9 cellular contexts compared by ENCODE assay signal in genomic region chr5:132427285-132428146, GRCh38. TPM values are rescaled to one million over a fixed set of nuclear protein-coding genes. Genes with fewer than 3 reads are reported as not detected.
DNase-seq lines count a peak whose midpoint lies in the region; ATAC-seq, FAIRE-seq and TF ChIP-seq lines count a peak whose summit lies in the region.
"Had no signal": no experiment of that assay in that cellular context is flagged by ENCODE, and none has a peak within 500 bp of the region (broad histone marks: within the 10 kb centered on the region; RNA-seq: fewer than 3 reads in every experiment).

No MANE protein-coding gene starts in this region.

- no peak overlapping the region; the same call in 1 of the 2 replicates for H2AFZ ChIP-seq in H1 (ENCODE audit: low read length)

- 0 out of 7 replicates have a peak overlapping the region, but pooled peaks of 1 of the 4 experiments have one; percentile 9 for H3K9ac ChIP-seq in H1 (replicated peaks in 1 of 4; ENCODE audit: extremely low read depth in 1 of 4, low read depth in 3 of 4, low read length in 3 of 4)

- TF ChIP-seq POLR2A in GM18526 (IDR thresholded peaks at IDR 0.05; ENCODE audit: extremely low read depth, insufficient read length) (peak; percentile 20), H1 (IDR thresholded peaks at IDR 0.05; ENCODE audit: control extremely low read depth in 1 of 2, low read depth in 2 of 2, low read length in 2 of 2) (no peak)

- no peak overlapping the region for H4K91ac ChIP-seq in H1 (replicated peaks; ENCODE audit: insufficient read length, low read length)

- peak overlapping the region; percentile 81 for H3K4me3 Mint-ChIP-seq in activated CD4-positive, alpha-beta T cell treated with anti-CD3 and anti-CD28 coated beads, Interleukin-2, amount 10 ng/mL, durations not matched to agents 24 days and 14 days

- no peak overlapping the region for H2BK12ac ChIP-seq in H1 (ENCODE audit: low read depth, low read length)

- H2BK20ac ChIP-seq in H1 (ENCODE audit: low read length) = 0 out of 2 replicates have a peak overlapping the region, but pooled peaks have one; percentile 11

- H3K14ac ChIP-seq in H1 (ENCODE audit: insufficient read length) = no peak overlapping the region

- no peak overlapping the region for H2BK120ac ChIP-seq in H1 (replicated peaks; ENCODE audit: low read depth, low read length)

- no peak overlapping the region for H3K18ac ChIP-seq in H1 (ENCODE audit: extremely low read depth, low read length)

- peaks cover 0 to 9% (median 5%) of the 10 kb centered on the region in 4 experiments; a peak in 5 of 7 replicates for H3K4me1 ChIP-seq in H1 (replicated peaks in 1 of 4; ENCODE audit: control insufficient read depth in 3 of 4, insufficient read depth in 4 of 4, low read length in 3 of 4)
- H3K4me1 ChIP-seq in neutrophil (ENCODE audit: control insufficient read depth in 1 of 2, insufficient read depth in 1 of 2, low read depth in 1 of 2, low read length in 1 of 2) = peaks cover 79 to 94% of the 10 kb centered on the region in 2 experiments

- TF ChIP-seq RAD21 in H1 (IDR thresholded peaks at IDR 0.05 in 1 of 2, conservative IDR thresholded peaks at IDR 0.05 in 1 of 2; ENCODE audit: low read depth in 2 of 2, low read length in 2 of 2) = no peak

- H3K4me2 ChIP-seq in H1 (ENCODE audit: insufficient read depth in 1 of 2, low read depth in 2 of 2, low read length in 2 of 2) = no peak overlapping the region

- POLR2A ChIA-PET in H1 (lab: Charles Lee; ENCODE audit: partially characterized antibody) = interaction anchor here (0.8 to 6.5 kb wide), 8 partner anchors 9 to 134 kb away, joined by 3 to 49 read pairs (median 4); partner anchors contain the start of gene IRF1

- no peaks in the 10 kb centered on the region for H3K9me3 Mint-ChIP-seq in activated CD4-positive, alpha-beta T cell treated with anti-CD3 and anti-CD28 coated beads, Interleukin-2, amount 10 ng/mL, durations not matched to agents 24 days and 14 days

- H3K27me3 ChIP-seq in H1 (replicated peaks in 1 of 4; ENCODE audit: control insufficient read depth in 3 of 4, extremely low read depth in 1 of 4, insufficient read depth in 3 of 4, low read length in 3 of 4) (no peaks in the 10 kb centered on the region; a peak in 1 of 7 replicates), neutrophil (no peaks in the 10 kb centered on the region)
- H3K27me3 ChIP-seq: ovary had no signal

- peak overlapping the region; percentile 63 for H4K8ac ChIP-seq in H1 (ENCODE audit: extremely low read depth, insufficient read depth, low read length)

- H3K23ac ChIP-seq in H1 (ENCODE audit: insufficient read length) = no peak overlapping the region

- peaks cover 94% of the 10 kb centered on the region for H3K4me1 Mint-ChIP-seq in activated CD4-positive, alpha-beta T cell treated with anti-CD3 and anti-CD28 coated beads, Interleukin-2, amount 10 ng/mL, durations not matched to agents 24 days and 14 days

- FAIRE-seq in H1 (lab: Jason Lieb, UNC) = no peak

- WGBS in H1 (ENCODE audit: extremely low coverage in 1 of 2, insufficient coverage in 1 of 2, insufficient read length in 1 of 2, insufficient replicate concordance in 2 of 2, low coverage in 1 of 2, low lambda C conversion rate in 2 of 2, missing lambda C conversion rate in 1 of 2), 2 experiments = 79% methylated on average over 6 of the region's 6 CpGs; no CpG with 5 or more reads in 1 of the 2 experiments

- no peak overlapping the region for H2AK5ac ChIP-seq in H1 (ENCODE audit: low read depth, low read length)

- no peaks in the 10 kb centered on the region for H3K36me3 ChIP-seq in H1 (ENCODE audit: control insufficient read depth in 2 of 4, insufficient read depth in 4 of 4, low read length in 3 of 4)
- peaks cover 31% of the 10 kb centered on the region for H3K36me3 ChIP-seq in neutrophil
- H3K36me3 ChIP-seq: ovary had no signal

- CTCF ChIA-PET in H1 (lab: Charles Lee; ENCODE audit: partially characterized antibody) = interaction anchor here (0.7 to 11.7 kb wide), 28 partner anchors 10 to 393 kb away, joined by 3 to 201 read pairs (median 4); partner anchors contain the start of gene IRF1

- no peak for TF ChIP-seq CTCF in H1 (IDR thresholded peaks at IDR 0.05; ENCODE audit: control extremely low read depth in 1 of 3, insufficient read depth in 1 of 3, low read depth in 1 of 3, low read length in 3 of 3)
- peak; percentile 36 for TF ChIP-seq CTCF in neutrophil (IDR thresholded peaks at IDR 0.05)

- H3K23me2 ChIP-seq in H1 (ENCODE audit: low read depth, low read length) = no peaks in the 10 kb centered on the region

- no peak for ATAC-seq in HG03442 (IDR thresholded peaks at IDR 0.05; ENCODE audit: unreplicated experiment)
- ATAC-seq in GM21528 (IDR thresholded peaks at IDR 0.05; ENCODE audit: low FRiP score, unreplicated experiment) = no peak

- H3K79me2 ChIP-seq in H1 (ENCODE audit: control insufficient read depth in 1 of 2, insufficient read depth in 2 of 2, low read length in 2 of 2) = no peaks in the 10 kb centered on the region

- 0 out of 2 replicates have a peak overlapping the region, but pooled peaks have one; percentile 31 for H2BK15ac ChIP-seq in H1 (ENCODE audit: low read length)

- DNase-seq in NCI-H2107 (lab: John Stamatoyannopoulos, UW) (peak; percentile 42), H1 (ENCODE audit: low read depth in 1 of 2, low spot score in 2 of 2) (peak in 1 of 2 experiments; percentile 43), retina (no peak)
- DNase-seq in activated CD4-positive, alpha-beta T cell treated with anti-CD3 and anti-CD28 coated beads, Interleukin-2, amount 10 ng/mL, durations not matched to agents 24 days and 14 days = peak; percentile 92

- no peak overlapping the region for H4K5ac ChIP-seq in H1 (ENCODE audit: insufficient read length, low read depth, low read length)

- no peak overlapping the region for H3K56ac ChIP-seq in H1 (replicated peaks; ENCODE audit: insufficient read length, low read depth, low read length)

- peaks cover 0 to 2% of the 10 kb centered on the region in 2 experiments for H4K20me1 ChIP-seq in H1 (replicated peaks in 1 of 2; ENCODE audit: control insufficient read depth in 1 of 2, insufficient read depth in 2 of 2, low read length in 2 of 2)

- H3K4ac ChIP-seq in H1 (replicated peaks; ENCODE audit: insufficient read length, low read depth, low read length) = no peak overlapping the region

- H3K27ac Mint-ChIP-seq in activated CD4-positive, alpha-beta T cell treated with anti-CD3 and anti-CD28 coated beads, Interleukin-2, amount 10 ng/mL, durations not matched to agents 24 days and 14 days = peak overlapping the region; percentile 96

- no peaks in the 10 kb centered on the region for H3K9me3 ChIP-seq in H1 (ENCODE audit: insufficient read depth in 2 of 2, low read depth in 1 of 2, low read length in 1 of 2)
- H3K9me3 ChIP-seq in neutrophil = no peaks in the 10 kb centered on the region
- H3K9me3 ChIP-seq: ovary had no signal

- no peak overlapping the region; a peak in 1 of 8 replicates for H3K4me3 ChIP-seq in H1 (ENCODE audit: extremely low read depth in 1 of 4, insufficient read depth in 2 of 4, low read depth in 3 of 4, low read length in 4 of 4)
- peak overlapping the region; percentile 80 to 92 for H3K4me3 ChIP-seq in neutrophil (ENCODE audit: low read depth in 1 of 2, low read length in 1 of 2)
- H3K4me3 ChIP-seq: ovary had no signal

- no peak for TF ChIP-seq EP300 in H1 (IDR thresholded peaks at IDR 0.05; ENCODE audit: borderline replicate concordance in 1 of 2, low read depth in 2 of 2, low read length in 2 of 2)

- H3K27ac ChIP-seq in H1 (ENCODE audit: low read depth, low read length) (no peak overlapping the region; the same call in 1 of the 2 replicates), neutrophil (peak overlapping the region; percentile 97)

- H3K36me3 Mint-ChIP-seq in activated CD4-positive, alpha-beta T cell treated with anti-CD3 and anti-CD28 coated beads, Interleukin-2, amount 10 ng/mL, durations not matched to agents 24 days and 14 days (ENCODE audit: low read depth) = peaks cover 39% of the 10 kb centered on the region

- H3K79me1 ChIP-seq in H1 (ENCODE audit: low read depth, low read length) = no peaks in the 10 kb centered on the region

- H2BK5ac ChIP-seq in H1 (ENCODE audit: low read depth, low read length) = no peak overlapping the region

- intact Hi-C loops in activated CD4-positive, alpha-beta T cell treated with anti-CD3 and anti-CD28 coated beads, Interleukin-2, amount 10 ng/mL, durations not matched to agents 24 days and 14 days (cut with micrococcal nuclease) = loop anchor here (1.0 to 10.0 kb wide), 3 partner anchors 10 to 323 kb away; no protein-coding TSS in a partner anchor

- no peaks in the 10 kb centered on the region for H3K27me3 Mint-ChIP-seq in activated CD4-positive, alpha-beta T cell treated with anti-CD3 and anti-CD28 coated beads, Interleukin-2, amount 10 ng/mL, durations not matched to agents 24 days and 14 days

TF ChIP-seq in H1, 55 proteins besides CTCF, POLR2A, EP300 and RAD21 (continues in another document):
- TF ChIP-seq TAF7 (optimal IDR thresholded peaks at IDR 0.05; ENCODE audit: borderline replicate concordance, low read depth, low read length) (no peak), CBX8 (IDR thresholded peaks at IDR 0.05; ENCODE audit: borderline replicate concordance, low read depth, low read length) (no peak), CREB1 (IDR thresholded peaks at IDR 0.05) (no peak), GABPA (IDR thresholded peaks at IDR 0.05; ENCODE audit: borderline replicate concordance, insufficient read depth, low read length) (no peak), RXRA (IDR thresholded peaks at IDR 0.05; ENCODE audit: insufficient read depth, low read depth, low read length) (no peak), NRF1 (IDR thresholded peaks at IDR 0.05; ENCODE audit: low read depth, low read length) (no peak), HDAC6 (IDR thresholded peaks at IDR 0.05; ENCODE audit: low read depth, low read length) (no peak), POLR2AphosphoS5 (IDR thresholded peaks at IDR 0.05; ENCODE audit: low read depth, low read length) (no peak), RBBP5 (IDR thresholded peaks at IDR 0.05; ENCODE audit: borderline replicate concordance, low read depth, low read length) (no peak)
- TF ChIP-seq, protein P1, sequence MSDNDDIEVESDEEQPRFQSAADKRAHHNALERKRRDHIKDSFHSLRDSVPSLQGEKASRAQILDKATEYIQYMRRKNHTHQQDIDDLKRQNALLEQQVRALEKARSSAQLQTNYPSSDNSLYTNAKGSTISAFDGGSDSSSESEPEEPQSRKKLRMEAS (IDR thresholded peaks at IDR 0.05) = no peak

RNA-seq across cellular contexts. Expression of gene SLC22A5, which starts 58.0 kb away (rescaled TPM):
- 4.9 and 5.5 TPM in 2 replicates for total RNA-seq in activated CD4-positive, alpha-beta T cell treated with anti-CD3 and anti-CD28 coated beads, Interleukin-2, amount 10 ng/mL, durations not matched to agents 24 days and 14 days
- total RNA-seq in H1 (2021; fragmentation: NEBNext Ultra II Directional; extraction: Animal tissue kit (Norgen Biotek cat#: 25700)) = 2.7 and 4.0 TPM in 2 replicates
- 7.3 and 9.0 TPM in 2 replicates for polyA plus RNA-seq in H1 (2011; rRNA removed)
- polyA plus RNA-seq in H1 (2011; cell fraction: cytosol; rRNA removed) = 4.8 TPM
- polyA plus RNA-seq in H1 (2011; cell fraction: nucleus; rRNA removed) = 21.0 TPM
- polyA plus RNA-seq in H1 (2012, experiment 1 of 2) = 3.4 to 4.8 TPM (median 3.8 TPM) in 4 replicates
- polyA plus RNA-seq in H1 (2012, experiment 2 of 2) = 0.71 TPM
- polyA plus RNA-seq in H1 (2013, experiment 1 of 2) = 3.8 TPM
- 3.6 TPM for polyA plus RNA-seq in H1 (2013, experiment 2 of 2)
- polyA minus RNA-seq in H1 (2011; rRNA and poly(A)+ RNA removed) = 11.7 and 21.8 TPM in 2 replicates
- polyA minus RNA-seq in H1 (2011; cell fraction: cytosol; rRNA and poly(A)+ RNA removed) = 3.0 TPM
- 4.6 TPM for polyA minus RNA-seq in H1 (2011; cell fraction: nucleus; rRNA and poly(A)+ RNA removed)

Comparison
In these comparisons a context has a peak if more than half of its experiments do, and no peak if none do; other contexts are left out.
1. H3K4me3 ChIP-seq: peak in neutrophil (2 of 2); none in H1 (0 of 4).